Comparison of ENCODE assay signal across 12 cellular contexts in the genomic region with DNA sequence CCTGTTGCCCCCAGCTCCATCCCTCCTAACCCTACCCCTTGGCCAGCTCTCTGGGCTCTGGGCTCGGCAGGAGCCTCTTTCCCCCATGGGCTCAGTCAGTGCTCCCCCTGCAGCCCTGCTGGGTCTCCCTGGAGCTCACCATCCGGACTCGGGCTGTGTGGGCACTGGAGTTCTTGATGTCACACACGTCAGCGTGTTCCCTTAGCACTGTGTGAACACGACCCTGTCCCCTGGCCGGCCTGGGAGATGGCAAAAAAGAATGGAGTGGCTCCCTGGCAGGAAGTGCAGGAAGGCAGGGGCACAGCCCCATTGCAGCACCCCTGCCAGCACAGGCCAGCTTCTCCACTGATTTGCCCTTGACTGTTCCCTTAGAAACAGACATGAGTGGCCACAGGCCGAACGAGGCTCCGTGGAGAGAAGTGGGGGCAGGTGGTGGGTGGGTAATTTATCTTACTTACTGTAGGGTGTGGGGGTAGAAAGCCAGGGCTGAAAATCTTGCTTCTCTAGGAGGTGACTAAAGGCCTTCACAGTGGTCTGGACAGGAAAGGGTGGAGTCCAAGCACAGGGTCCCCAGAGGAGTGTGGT.
DNase-seq lines count a peak whose midpoint lies in the region; TF ChIP-seq lines count a peak whose summit lies in the region.
"Had no signal": no experiment of that assay in that cellular context is flagged by ENCODE, and none has a peak within 500 bp of the region (broad histone marks: within the 10 kb centered on the region; RNA-seq: fewer than 3 reads in every experiment).

No MANE protein-coding gene starts in this region.

- H3K27ac ChIP-seq in stomach smooth muscle (ENCODE audit: low read length) = peak overlapping the region; percentile 46
- no peak overlapping the region for H3K27ac ChIP-seq in hepatocyte

- no peaks in the 10 kb centered on the region for H4K20me1 ChIP-seq in hepatocyte (ENCODE audit: insufficient read depth, poor library complexity, severe bottlenecking)

- peak; percentile 21 for TF ChIP-seq CTCF in astrocyte of the spinal cord (IDR thresholded peaks at IDR 0.05; ENCODE audit: low read depth, low read length)
- no peak for TF ChIP-seq CTCF in lower leg skin (IDR thresholded peaks at IDR 0.05)
- no peak for TF ChIP-seq CTCF in hepatocyte (IDR thresholded peaks at IDR 0.05; ENCODE audit: poor library complexity)
- TF ChIP-seq CTCF in nephron progenitor cell (IDR thresholded peaks at IDR 0.05) = no peak

- in situ Hi-C loops in astrocyte of the spinal cord (cut with HindIII; ENCODE audit: low sequenced_read_pairs) = no loop called here

- H3K9ac ChIP-seq in stomach smooth muscle (ENCODE audit: low read length in 2 of 2) = no peak overlapping the region

- H3K4me3 ChIP-seq in astrocyte of the spinal cord (ENCODE audit: low read depth, low read length) (no peak overlapping the region), lower leg skin (ENCODE audit: low read depth, poor library complexity, severe bottlenecking) (no peak overlapping the region), stomach smooth muscle (ENCODE audit: low read length in 2 of 2) (peak overlapping the region; percentile 0 to 29), hepatocyte (no peak overlapping the region)

- H3K27me3 ChIP-seq in stomach smooth muscle (ENCODE audit: control insufficient read depth in 1 of 2, insufficient read depth in 2 of 2, low read length in 2 of 2) (no peaks in the 10 kb centered on the region), hepatocyte (no peaks in the 10 kb centered on the region)

- H2AFZ ChIP-seq in hepatocyte = no peak overlapping the region

- no peak overlapping the region for H3K4me3 Mint-ChIP-seq in nephron progenitor cell
- H3K4me3 Mint-ChIP-seq: IgD-negative memory B cell; T-helper 2 cell treated with Interferon-gamma antibody and Interleukin-4, amounts not matched to agents 5 μg/mL and 100 μg/mL, for 36 hours had no signal

- H3K79me2 ChIP-seq in hepatocyte = no peaks in the 10 kb centered on the region

- H3K27ac Mint-ChIP-seq in nephron progenitor cell = no peak overlapping the region
- H3K27ac Mint-ChIP-seq: IgD-negative memory B cell; T-helper 2 cell treated with Interferon-gamma antibody and Interleukin-4, amounts not matched to agents 5 μg/mL and 100 μg/mL, for 36 hours had no signal

- WGBS in lower leg skin, 2 donors = 35 to 48% methylated on average over 10 of the region's 10 CpGs
- 60% methylated on average over 10 of the region's 10 CpGs for whole genome bisulfite sequencing in hepatocyte (ENCODE audit: low lambda C conversion rate, missing lambda C conversion rate)

- peaks cover 3% of the 10 kb centered on the region for H3K27me3 Mint-ChIP-seq in nephron progenitor cell (ENCODE audit: low read depth, poor library complexity)

- no peaks in the 10 kb centered on the region for H3K36me3 Mint-ChIP-seq in nephron progenitor cell (ENCODE audit: low read depth)
- H3K36me3 Mint-ChIP-seq: IgD-negative memory B cell had no signal

- intact Hi-C loops in lower leg skin (cut with DNase I; ENCODE audit: low total_unique reads) = no loop called here

- H3K4me1 ChIP-seq in stomach smooth muscle (ENCODE audit: control insufficient read depth, insufficient read depth, low read length) (peaks cover 20% of the 10 kb centered on the region), hepatocyte (ENCODE audit: insufficient read depth) (peaks cover 15% of the 10 kb centered on the region)

- peaks cover 7% of the 10 kb centered on the region for H3K9me3 Mint-ChIP-seq in nephron progenitor cell
- H3K9me3 Mint-ChIP-seq: T-helper 2 cell treated with Interferon-gamma antibody and Interleukin-4, amounts not matched to agents 5 μg/mL and 100 μg/mL, for 36 hours had no signal

- H3K9me3 ChIP-seq in stomach smooth muscle (ENCODE audit: control insufficient read depth in 2 of 2, low read length in 2 of 2) = no peaks in the 10 kb centered on the region
- H3K9me3 ChIP-seq in hepatocyte (ENCODE audit: low read depth) = no peaks in the 10 kb centered on the region

- peaks cover 58% of the 10 kb centered on the region for H3K4me1 Mint-ChIP-seq in nephron progenitor cell

- no peak overlapping the region for H3K4me2 ChIP-seq in hepatocyte

- peak; percentile 55 for DNase-seq in M059J (ENCODE audit: low read depth)
- DNase-seq in astrocyte of the spinal cord (ENCODE audit: low read depth, low spot score) = peak; percentile 42
- peak; percentile 12 to 77 for DNase-seq in lower leg skin (ENCODE audit: low spot score in 2 of 2)
- no peak for DNase-seq in hepatocyte (ENCODE audit: low spot score)
- no peak for DNase-seq in nephron progenitor cell
- no peak for DNase-seq in GOT3 (lab: John Stamatoyannopoulos, UW)
- DNase-seq in SW 1271 (lab: John Stamatoyannopoulos, UW) = no peak
- DNase-seq: activated gamma-delta T cell, NCI-H526 treated with DMSO at 0.1 percent for 48 hours had no signal

- H3K36me3 ChIP-seq in stomach smooth muscle (ENCODE audit: control insufficient read depth in 2 of 2, insufficient read depth in 2 of 2, low read length in 2 of 2) (no peaks in the 10 kb centered on the region), hepatocyte (replicated peaks; ENCODE audit: insufficient read depth, low read depth) (no peaks in the 10 kb centered on the region)

- TF ChIP-seq POLR2A in lower leg skin (IDR thresholded peaks at IDR 0.05) = no peak

- H3K9me2 ChIP-seq in hepatocyte (replicated peaks; ENCODE audit: insufficient read depth) = no peaks in the 10 kb centered on the region

Comparison
In these comparisons a context has a peak if more than half of its experiments do, and no peak if none do; other contexts are left out.
1. DNase-seq: peak in M059J (single experiment), astrocyte of the spinal cord (single experiment) and lower leg skin (2 of 2); none in hepatocyte (single experiment), nephron progenitor cell (single experiment), GOT3 (single experiment) and SW 1271 (0 of 2).
2. H3K4me3 ChIP-seq: peak in stomach smooth muscle (2 of 2); none in astrocyte of the spinal cord (single experiment), lower leg skin (single experiment) and hepatocyte (single experiment).